8 cellular contexts compared by ENCODE assay signal in the genomic region with DNA sequence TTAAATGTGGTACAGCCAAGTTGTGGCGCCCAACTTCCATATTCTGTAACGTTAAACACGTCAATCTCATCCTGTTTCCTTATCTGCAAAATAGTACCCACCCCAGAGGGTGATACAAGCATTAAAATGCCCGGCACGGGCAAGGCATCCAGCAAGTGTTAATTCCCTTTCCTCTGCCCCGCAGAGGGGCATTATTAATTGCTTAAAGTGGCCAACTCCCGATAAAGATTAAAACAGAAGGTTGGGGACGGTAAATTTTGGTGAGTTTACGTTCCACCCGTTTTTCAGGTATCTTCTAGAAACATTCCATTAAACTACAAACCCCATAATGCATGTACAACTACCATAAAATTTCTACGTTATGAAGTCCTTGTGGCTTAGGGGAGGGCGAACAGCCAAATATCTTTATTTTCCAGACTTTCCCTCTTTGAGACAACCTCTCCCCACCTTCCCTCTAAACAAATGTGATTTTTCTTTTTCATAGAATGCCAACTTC. TPM values are rescaled to one million over a fixed set of nuclear protein-coding genes. Genes with fewer than 3 reads are reported as not detected.
DNase-seq lines count a peak whose midpoint lies in the region; ATAC-seq and TF ChIP-seq lines count a peak whose summit lies in the region.

No MANE protein-coding gene starts in this region.

- H2BK120ac ChIP-seq in IMR-90 (ENCODE audit: low read depth, low read length) = no peak overlapping the region

- H4K20me1 ChIP-seq in IMR-90 (ENCODE audit: insufficient read depth, low read length) = peaks cover 28% of the 10 kb centered on the region

- H3K4me3 ChIP-seq in Caco-2 (ENCODE audit: low read depth, low read length) = peak overlapping the region; percentile 98
- peak overlapping the region; percentile 93 for H3K4me3 ChIP-seq in IMR-90 (ENCODE audit: insufficient read depth, low read depth, low read length)
- H3K4me3 ChIP-seq in fibroblast of the aortic adventitia (ENCODE audit: low read depth, low read length) = peak overlapping the region; percentile 95
- H3K4me3 ChIP-seq in prostate gland = peak overlapping the region; percentile 92 to 99

- no peak overlapping the region for H2BK20ac ChIP-seq in IMR-90 (ENCODE audit: low read depth, low read length)

- TF ChIP-seq POLR2A in IMR-90 (IDR thresholded peaks at IDR 0.05; ENCODE audit: low read depth, low read length) (no peak), prostate gland (IDR thresholded peaks at IDR 0.05) (peak; percentile 14)

- peak overlapping the region; percentile 34; the same call in 1 of the 2 replicates for H4K5ac ChIP-seq in IMR-90 (ENCODE audit: low read depth, low read length)

- TF ChIP-seq CTCF in Caco-2 (IDR thresholded peaks at IDR 0.05; ENCODE audit: insufficient read depth in 1 of 2, low read depth in 1 of 2, low read length in 1 of 2, severe bottlenecking in 1 of 2, unreplicated experiment in 1 of 2) (no peak), IMR-90 (conservative IDR thresholded peaks at IDR 0.05; ENCODE audit: low read depth, low read length) (no peak), fibroblast of the aortic adventitia (IDR thresholded peaks at IDR 0.05; ENCODE audit: insufficient read depth, low read length) (no peak), prostate gland (IDR thresholded peaks at IDR 0.05) (no peak)
- no peak for TF ChIP-seq CTCF in activated CD8-positive, alpha-beta T cell treated with anti-CD3 and anti-CD28 coated beads for 36 hours (IDR thresholded peaks at IDR 0.05)

- H2AK9ac ChIP-seq in IMR-90 (replicated peaks; ENCODE audit: low read depth, low read length, poor library complexity) = peak overlapping the region; percentile 26

- no CpG with 5 or more reads among the region's 12 CpGs for WGBS in IMR-90 (ENCODE audit: extremely low coverage in 2 of 2, insufficient read length in 1 of 2), 2 experiments
- WGBS in prostate gland = 2% methylated on average over 12 of the region's 12 CpGs

- H3K56ac ChIP-seq in IMR-90 (ENCODE audit: extremely low read depth, insufficient read depth, low read length) = peak overlapping the region; percentile 60

- POLR2A ChIA-PET in Caco-2 (lab: Charles Lee) (no interaction called here), IMR-90 (lab: Charles Lee; ENCODE audit: unreplicated experiment) (no interaction called here)
- POLR2A ChIA-PET in activated CD8-positive, alpha-beta T cell treated with anti-CD3 and anti-CD28 coated beads for 36 hours (lab: Charles Lee) = interaction anchor here (0.6 to 1.8 kb wide), 3 partner anchors 18 to 44 kb away, joined by 3 to 7 read pairs (median 4); no protein-coding TSS in a partner anchor

- H4K91ac ChIP-seq in IMR-90 (ENCODE audit: insufficient read depth, low read depth, low read length) = no peak overlapping the region

- CTCF ChIA-PET in Caco-2 (lab: Charles Lee) (no interaction called here), IMR-90 (lab: Yijun Ruan, JAX) (no interaction called here)
- CTCF ChIA-PET in activated CD8-positive, alpha-beta T cell treated with anti-CD3 and anti-CD28 coated beads for 36 hours (lab: Charles Lee) = interaction anchor here (0.9 kb wide), 1 partner anchor 59 kb away, joined by 4 read pairs; no protein-coding TSS in a partner anchor

- H2BK15ac ChIP-seq in IMR-90 (ENCODE audit: low read depth, low read length) = no peak overlapping the region

- no peaks in the 10 kb centered on the region for H3K9me3 Mint-ChIP-seq in Caco-2 (ENCODE audit: unreplicated experiment)
- H3K9me3 Mint-ChIP-seq in activated CD8-positive, alpha-beta T cell treated with anti-CD3 and anti-CD28 coated beads for 36 hours = no peaks in the 10 kb centered on the region

- H3K79me1 ChIP-seq in IMR-90 (ENCODE audit: low read depth in 1 of 2, low read length in 2 of 2) = peaks cover 4 to 14% of the 10 kb centered on the region in 2 experiments; a peak in 3 of 4 replicates

- no peaks in the 10 kb centered on the region for H3K27me3 ChIP-seq in Caco-2 (replicated peaks; ENCODE audit: control insufficient read depth, insufficient read depth, low read length)
- H3K27me3 ChIP-seq in IMR-90 (ENCODE audit: control insufficient read depth, insufficient read depth, low read length) = no peaks in the 10 kb centered on the region
- no peaks in the 10 kb centered on the region for H3K27me3 ChIP-seq in prostate gland (replicated peaks; ENCODE audit: insufficient read depth)

- peak overlapping the region; percentile 87 for H3K27ac ChIP-seq in IMR-90 (ENCODE audit: insufficient read depth, low read length)
- peak overlapping the region; percentile 100 for H3K27ac ChIP-seq in prostate gland

- BruUV-seq in Caco-2 (replicated peaks; lab: Mats Ljungman, UMichigan) (TSS peak; percentile 80), IMR-90 (replicated peaks; lab: Mats Ljungman, UMichigan) (no TSS peak)

- TF ChIP-seq RAD21 in IMR-90 (IDR thresholded peaks at IDR 0.05; ENCODE audit: low read length) = no peak

- peak overlapping the region; percentile 99 for H3K4me2 ChIP-seq in IMR-90 (ENCODE audit: low read depth, low read length)

- peak overlapping the region; percentile 33; the same call in 1 of the 2 replicates for H3K4ac ChIP-seq in IMR-90 (ENCODE audit: low read depth, low read length)

- in situ Hi-C loops in IMR-90 (cut with MboI; ENCODE audit: low sequenced_read_pairs) = no loop called here

- H3K9me3 ChIP-seq in Caco-2 (no peaks in the 10 kb centered on the region), IMR-90 (ENCODE audit: control insufficient read depth, insufficient read depth, low read length) (no peaks in the 10 kb centered on the region), prostate gland (no peaks in the 10 kb centered on the region)

- H4K8ac ChIP-seq in IMR-90 (ENCODE audit: low read depth in 2 of 2, low read length in 2 of 2) = peak overlapping the region in 1 of 2 experiments; percentile 57; a peak in 2 of 4 replicates

- dilution Hi-C loops in IMR-90 (cut with HindIII; ENCODE audit: low sequenced_read_pairs, unreplicated experiment) = no loop called here

- peak overlapping the region; percentile 83 for H3K23ac ChIP-seq in IMR-90 (ENCODE audit: low read depth, low read length)

- no peaks in the 10 kb centered on the region for H3K4me1 Mint-ChIP-seq in Caco-2 (ENCODE audit: low read depth, unreplicated experiment)
- peaks cover 7% of the 10 kb centered on the region for H3K4me1 Mint-ChIP-seq in activated CD8-positive, alpha-beta T cell treated with anti-CD3 and anti-CD28 coated beads for 36 hours (ENCODE audit: low read depth)

- H3K9ac ChIP-seq in IMR-90 (ENCODE audit: low read depth, low read length) = peak overlapping the region; percentile 73

- peak overlapping the region; percentile 99 for H3K27ac Mint-ChIP-seq in Caco-2 (ENCODE audit: unreplicated experiment)
- H3K27ac Mint-ChIP-seq in activated CD8-positive, alpha-beta T cell treated with anti-CD3 and anti-CD28 coated beads for 36 hours = peak overlapping the region; percentile 95

- H3K36me3 Mint-ChIP-seq in Caco-2 (ENCODE audit: insufficient read depth, unreplicated experiment) = peaks cover 38% of the 10 kb centered on the region
- H3K36me3 Mint-ChIP-seq in activated CD8-positive, alpha-beta T cell treated with anti-CD3 and anti-CD28 coated beads for 36 hours (ENCODE audit: low read depth) = peaks cover 27% of the 10 kb centered on the region

- H3K27me3 Mint-ChIP-seq in Caco-2 (ENCODE audit: insufficient read depth, unreplicated experiment) = no peaks in the 10 kb centered on the region
- no peaks in the 10 kb centered on the region for H3K27me3 Mint-ChIP-seq in activated CD8-positive, alpha-beta T cell treated with anti-CD3 and anti-CD28 coated beads for 36 hours

- peak overlapping the region; percentile 86 for H2AFZ ChIP-seq in IMR-90 (replicated peaks; ENCODE audit: low read length, poor library complexity)

- ATAC-seq in IMR-90 (ENCODE audit: low read depth) = no peak
- ATAC-seq in activated CD8-positive, alpha-beta T cell treated with anti-CD3 and anti-CD28 coated beads for 36 hours = no peak
- no peak for ATAC-seq in left lobe of liver

- peak overlapping the region; percentile 74 for H3K14ac ChIP-seq in IMR-90 (replicated peaks; ENCODE audit: low read depth, low read length)

- H2BK5ac ChIP-seq in IMR-90 (ENCODE audit: low read depth, low read length, poor library complexity, severe bottlenecking) = peak overlapping the region; percentile 95

- H3K4me1 ChIP-seq in Caco-2 (0 out of 2 replicates have a peak, but pooled peaks cover 8% of the 10 kb centered on the region), IMR-90 (ENCODE audit: control insufficient read depth, insufficient read depth, low read length) (no peaks in the 10 kb centered on the region; the same call in 1 of the 2 replicates), prostate gland (replicated peaks) (no peaks in the 10 kb centered on the region)

- H3K4me3 Mint-ChIP-seq in Caco-2 (ENCODE audit: unreplicated experiment) = peak overlapping the region; percentile 97
- peak overlapping the region; percentile 88 for H3K4me3 Mint-ChIP-seq in activated CD8-positive, alpha-beta T cell treated with anti-CD3 and anti-CD28 coated beads for 36 hours

- DNase-seq in Caco-2 = no peak
- DNase-seq in IMR-90 = no peak
- peak; percentile 36 for DNase-seq in activated CD8-positive, alpha-beta T cell treated with anti-CD3 and anti-CD28 coated beads for 36 hours
- DNase-seq in fibroblast of the aortic adventitia (ENCODE audit: low read depth) = peak; percentile 51
- no peak for DNase-seq in prostate gland (ENCODE audit: low spot score)
- DNase-seq in KG1 (lab: John Stamatoyannopoulos, UW) = no peak
- DNase-seq in left lobe of liver (ENCODE audit: low spot score) = no peak
- DNase-seq in hippocampal formation (lab: John Stamatoyannopoulos, UW) = no peak

- intact Hi-C loops in Caco-2 (cut with micrococcal nuclease; ENCODE audit: unreplicated experiment) (loop anchor here (2.0 kb wide), 2 partner anchors 48 to 220 kb away; partner anchors contain the start of gene MIER3), IMR-90 (cut with micrococcal nuclease) (loop anchor here (2.0 kb wide), 1 partner anchor 48 kb away; no protein-coding TSS in a partner anchor), prostate gland (cut with DNase I) (loop anchor here (5.0 to 10.0 kb wide), 2 partner anchors 220 to 1178 kb away; partner anchors contain the start of genes IL6ST and MIER3)
- intact Hi-C loops in activated CD8-positive, alpha-beta T cell treated with anti-CD3 and anti-CD28 coated beads for 36 hours (cut with micrococcal nuclease) = loop anchor here (5.0 kb wide), 1 partner anchor 355 kb away; the partner anchor contains the start of gene MAP3K1

- H3K36me3 ChIP-seq in Caco-2 (ENCODE audit: control insufficient read depth, insufficient read depth, low read length) (no peaks in the 10 kb centered on the region), IMR-90 (ENCODE audit: control insufficient read depth, insufficient read depth, low read length) (no peaks in the 10 kb centered on the region), prostate gland (no peaks in the 10 kb centered on the region)

- H3K18ac ChIP-seq in IMR-90 (ENCODE audit: low read depth, low read length) = peak overlapping the region; percentile 63; the same call in 1 of the 2 replicates

- H2AK5ac ChIP-seq in IMR-90 (ENCODE audit: low read depth, low read length) = no peak overlapping the region

- H3K9me1 ChIP-seq in IMR-90 (ENCODE audit: insufficient read depth, low read length) = no peaks in the 10 kb centered on the region

RNA-seq across cellular contexts. Expression of gene GPBP1, which starts 1.3 kb away (rescaled TPM):
- total RNA-seq in Caco-2 (2022) = 100 and 117 TPM in 2 replicates
- 29.2 and 63.9 TPM in 2 replicates for total RNA-seq in IMR-90 (2012; rRNA removed)
- 18.7 and 24.3 TPM in 2 replicates for polyA plus RNA-seq in IMR-90 (2012; rRNA removed)
- 1.5 and 3.1 TPM in 2 replicates for polyA plus RNA-seq in IMR-90 (2012; cell fraction: cytosol; rRNA removed)
- polyA plus RNA-seq in IMR-90 (2012; cell fraction: nucleus; rRNA removed; ENCODE audit: low replicate concordance) = 1.7 and 29.8 TPM in 2 replicates
- 10 to 100 TPM; 87.9 to 88.5 TPM for total RNA-seq in activated CD8-positive, alpha-beta T cell treated with anti-CD3 and anti-CD28 coated beads for 36 hours
- 73.6 and 113 TPM in 2 replicates for total RNA-seq in fibroblast of the aortic adventitia (ENCODE audit: low replicate concordance)
- total RNA-seq in prostate gland = 10 to 100 TPM; 63.4 to 84.6 TPM
- 20.5 TPM for total RNA-seq in left lobe of liver

Comparison
In these comparisons a context has a peak if more than half of its experiments do, and no peak if none do; other contexts are left out.
1. DNase-seq: peak in activated CD8-positive, alpha-beta T cell treated with anti-CD3 and anti-CD28 coated beads for 36 hours (single experiment) and fibroblast of the aortic adventitia (single experiment); none in Caco-2 (0 of 2), IMR-90 (single experiment), prostate gland (single experiment), KG1 (single experiment), left lobe of liver (single experiment) and hippocampal formation (0 of 2).
2. Peak in every context shown above with its lines, with median percentiles within 50 percentile points of each other: H3K4me3 ChIP-seq.